In genomic region chr17:74776990-74777389, GRCh38 we compare ENCODE assay signal across 8 cellular contexts. TPM values are rescaled to one million over a fixed set of nuclear protein-coding genes. Genes with fewer than 3 reads are reported as not detected.
DNase-seq lines count a peak whose midpoint lies in the region; ATAC-seq, FAIRE-seq and TF ChIP-seq lines count a peak whose summit lies in the region.

No MANE protein-coding gene starts in this region.

- H3K9me3 Mint-ChIP-seq in progenitor cell of endocrine pancreas (ENCODE audit: low read depth), result no peaks in the 10 kb centered on the region

- CTCF ChIA-PET in Panc1 (lab: Charles Lee), result interaction anchor here (1.5 kb wide), 2 partner anchors 32 to 120 kb away, joined by 9 read pairs; no protein-coding TSS in a partner anchor

- TF ChIP-seq CTCF in Panc1 (IDR thresholded peaks at IDR 0.05) (no peak), esophagus squamous epithelium (IDR thresholded peaks at IDR 0.05) (no peak), progenitor cell of endocrine pancreas (IDR thresholded peaks at IDR 0.05; ENCODE audit: unreplicated experiment) (no peak), D721Med (IDR thresholded peaks at IDR 0.05; ENCODE audit: insufficient read depth, missing control alignments) (no peak)

- no TSS peak for BruUV-seq in Panc1 (replicated peaks; lab: Mats Ljungman, UMichigan)

- in situ Hi-C loops in Panc1 (cut with HindIII; ENCODE audit: low pct_unique_long_range_greater_than_20kb, low sequenced_read_pairs), result no loop called here

- H3K27ac ChIP-seq in Panc1 (ENCODE audit: low read length) (peak overlapping the region; percentile 90), esophagus squamous epithelium (peak overlapping the region in 3 of 4 donors; percentile 71 to 88 (median 87))

- H3K9me3 ChIP-seq in ES-I3 (ENCODE audit: control insufficient read depth, insufficient read depth, low read length), result no peaks in the 10 kb centered on the region
- no peaks in the 10 kb centered on the region for H3K9me3 ChIP-seq in Panc1 (ENCODE audit: control insufficient read depth, insufficient read depth, low read depth, low read length)
- H3K9me3 ChIP-seq in esophagus squamous epithelium, result no peaks in the 10 kb centered on the region

- H3K36me3 ChIP-seq in ES-I3 (ENCODE audit: insufficient read depth, low read length) (0 out of 2 replicates have a peak, but pooled peaks cover 11% of the 10 kb centered on the region), Panc1 (ENCODE audit: control insufficient read depth, insufficient read depth, low read length) (peaks cover 7% of the 10 kb centered on the region; the same call in 1 of the 2 replicates), esophagus squamous epithelium (peaks cover 9 to 45% (median 20%) of the 10 kb centered on the region in 3 donors)

- no peaks in the 10 kb centered on the region for H3K27me3 Mint-ChIP-seq in progenitor cell of endocrine pancreas

- no peak for TF ChIP-seq POLR2A in esophagus squamous epithelium (IDR thresholded peaks at IDR 0.05)

- H3K27ac Mint-ChIP-seq in progenitor cell of endocrine pancreas, result peak overlapping the region; percentile 38

- H3K4me3 ChIP-seq in Panc1 (ENCODE audit: low read depth in 2 of 2, low read length in 2 of 2), result peak overlapping the region; percentile 81 to 99
- H3K4me3 ChIP-seq in esophagus squamous epithelium, result peak overlapping the region; percentile 59 to 99 (median 86)

- H3K4me1 ChIP-seq in ES-I3 (ENCODE audit: insufficient read depth, low read length) (no peaks in the 10 kb centered on the region; the same call in 1 of the 2 replicates), Panc1 (ENCODE audit: control insufficient read depth, insufficient read depth, low read length) (peaks cover 10% of the 10 kb centered on the region; the same call in 1 of the 2 replicates), esophagus squamous epithelium (peaks cover 15 to 68% (median 28%) of the 10 kb centered on the region in 3 donors)

- peaks cover 13% of the 10 kb centered on the region for H3K36me3 Mint-ChIP-seq in progenitor cell of endocrine pancreas (ENCODE audit: insufficient read depth)

- peak overlapping the region; percentile 91 for H3K9ac ChIP-seq in ES-I3 (ENCODE audit: low read depth, low read length)

- POLR2A ChIA-PET in Panc1 (lab: Charles Lee), result interaction anchor here (0.6 kb wide), 1 partner anchor 1789 kb away, joined by 11 read pairs; no protein-coding TSS in a partner anchor

- intact Hi-C loops in Panc1 (cut with micrococcal nuclease; ENCODE audit: unreplicated experiment) (no loop called here), esophagus squamous epithelium (cut with DNase I) (no loop called here)

- no peak for FAIRE-seq in D721Med (lab: Jason Lieb, UNC)

- peak overlapping the region; percentile 94 for H3K4me3 Mint-ChIP-seq in progenitor cell of endocrine pancreas (ENCODE audit: low read depth)

- no peaks in the 10 kb centered on the region for H3K27me3 ChIP-seq in Panc1 (ENCODE audit: control insufficient read depth, insufficient read depth, low read length)
- no peaks in the 10 kb centered on the region for H3K27me3 ChIP-seq in esophagus squamous epithelium

- 28 to 43% methylated on average over 5 to 10 of the region's 10 CpGs for WGBS in esophagus squamous epithelium, 2 donors

- H3K4me1 Mint-ChIP-seq in progenitor cell of endocrine pancreas (ENCODE audit: low read depth), result peaks cover 21% of the 10 kb centered on the region

- ATAC-seq in Panc1, result no peak

- DNase-seq in Panc1 (ENCODE audit: low read depth, low spot score) (no peak), esophagus squamous epithelium (lab: John Stamatoyannopoulos, UW) (no peak), progenitor cell of endocrine pancreas (ENCODE audit: low spot score, unreplicated experiment) (no peak), Ammon's horn (ENCODE audit: low spot score) (no peak), HPDE6-E6E7 (ENCODE audit: extremely low spot score) (no peak), LoVo (ENCODE audit: low spot score) (no peak), D721Med (ENCODE audit: insufficient read length, low spot score) (no peak)

RNA-seq across cellular contexts. Expression of gene NAT9, which starts 0.8 kb away (rescaled TPM):
- 90.1 TPM for total RNA-seq in Panc1 (2021; ENCODE audit: unreplicated experiment)
- 59.6 TPM for polyA plus RNA-seq in Panc1 (2012; ENCODE audit: insufficient read length)
- 10 to 100 TPM; 17.3 to 29.8 (median 24.5) TPM for total RNA-seq in esophagus squamous epithelium
- 59.6 and 60.2 TPM in 2 replicates for total RNA-seq in progenitor cell of endocrine pancreas

RNA-seq across cellular contexts. Expression of gene NHERF1, which starts 28.6 kb away (rescaled TPM):
- total RNA-seq in Panc1 (2021; ENCODE audit: unreplicated experiment) (90.8 TPM), esophagus squamous epithelium (100 to 1,000 TPM; 214 to 483 (median 313) TPM), progenitor cell of endocrine pancreas (135 and 143 TPM in 2 replicates)
- 66.0 TPM for polyA plus RNA-seq in Panc1 (2012; ENCODE audit: insufficient read length)

RNA-seq across cellular contexts. Expression of gene RAB37, which starts 39.9 kb away (rescaled TPM):
- 1.5 TPM for total RNA-seq in Panc1 (2021; ENCODE audit: unreplicated experiment)
- 1.2 TPM for polyA plus RNA-seq in Panc1 (2012; ENCODE audit: insufficient read length)
- total RNA-seq in esophagus squamous epithelium, result 1 to 10 TPM in 2 of 4 donors, under 1 TPM in 1, not detected in 1; 0.44 to 3.2 (median 1.6) TPM
- 3.2 TPM in 2 replicates for total RNA-seq in progenitor cell of endocrine pancreas
